In the genomic region with DNA sequence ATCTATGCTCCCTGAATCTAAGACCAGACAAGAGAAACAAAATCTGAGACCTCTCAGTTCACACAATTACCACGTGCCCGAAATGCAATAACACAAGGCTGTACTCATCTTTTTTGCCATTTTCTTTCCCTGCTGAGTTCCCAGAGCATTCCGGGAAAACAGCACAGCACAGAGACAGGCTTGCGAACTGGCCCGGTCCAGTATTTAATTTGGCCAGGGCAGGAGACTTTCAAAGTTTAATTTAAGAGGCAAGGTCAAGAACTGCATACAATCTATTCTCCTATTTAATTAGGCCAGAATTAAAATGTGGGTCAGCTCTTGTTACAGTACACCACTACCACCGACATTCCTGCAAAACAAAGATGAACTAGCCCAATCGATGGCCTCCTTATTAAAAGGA, we compare ENCODE assay signal across 30 cellular contexts.
"Had no signal": no experiment of that assay in that cellular context is flagged by ENCODE, and none has a peak within 500 bp of the region (broad histone marks: within the 10 kb centered on the region; RNA-seq: fewer than 3 reads in every experiment).

No MANE protein-coding gene starts in this region.

- DNase-seq: activated CD4-positive, alpha-beta T cell treated with anti-CD3 and anti-CD28 coated beads, Interleukin-2, amount 10 ng/mL, durations not matched to agents 24 days and 14 days; activated CD4-positive, alpha-beta T cell treated with anti-CD3 and anti-CD28 coated beads, Interleukin-2, amount 50 U/mL, for 4 hours; activated CD8-positive, alpha-beta T cell treated with anti-CD3 and anti-CD28 coated beads for 36 hours; activated gamma-delta T cell treated with Interleukin-2 at 50 U/mL for 16 hours; activated naive CD4-positive, alpha-beta T cell treated with anti-CD3 and anti-CD28 coated beads for 36 hours; activated T-cell treated with anti-CD3 and anti-CD28 coated beads, Interleukin-2, amount 50 U/mL, for 1 hour; activated T-cell treated with anti-CD3 and anti-CD28 coated beads, Interleukin-2, amount 50 U/mL, for 72 hours; adrenal gland; body of pancreas; Karpas-422; MG63; NCI-H1048; NCI-H1105 treated with DMSO at 0.1 percent for 48 hours; NCI-H1436; NCI-H1694; NCI-H1930; NCI-H2081 treated with DMSO at 0.1 percent for 48 hours; NCI-H226; NCI-H446 treated with DMSO at 0.1 percent for 48 hours; NCI-H524; PC-3; Peyer's patch; RPMI8226; SHP77 treated with DMSO at 0.1 percent for 48 hours; SK-N-SH; WERI-Rb-1 had no signal

- H3K4me1 ChIP-seq: adrenal gland, breast epithelium, Peyer's patch, SJSA1 had no signal

- H3K27ac ChIP-seq: adrenal gland, body of pancreas, breast epithelium, Peyer's patch, SJSA1 had no signal

- H3K4me2 ChIP-seq: SK-N-SH had no signal

- H3K27me3 ChIP-seq: adrenal gland, body of pancreas, breast epithelium, MG63, Peyer's patch, SJSA1 had no signal

- ATAC-seq: activated CD8-positive, alpha-beta T cell treated with anti-CD3 and anti-CD28 coated beads for 36 hours; activated naive CD4-positive, alpha-beta T cell treated with anti-CD3 and anti-CD28 coated beads, Interleukin-2, amount 50 U/mL, for 72 hours; activated T-cell treated with anti-CD3 and anti-CD28 coated beads, Interleukin-2, amount 50 U/mL, for 72 hours; activated T-helper 17 cell treated with anti-CD3 and anti-CD28 coated beads, Interleukin-2, amount 50 U/mL, for 72 hours; body of pancreas; PC-3 had no signal

- H3K36me3 ChIP-seq: adrenal gland, breast epithelium, Peyer's patch, SJSA1, WERI-Rb-1 had no signal

- H3K9ac ChIP-seq: SK-N-SH had no signal

- H3K9me3 ChIP-seq: adrenal gland, body of pancreas, breast epithelium, MG63, Peyer's patch, SJSA1, SK-N-SH had no signal

- H3K4me3 ChIP-seq: adrenal gland, body of pancreas, breast epithelium, MG63, Peyer's patch, SJSA1 had no signal
